ENCODE assay signal across 12 cellular contexts in genomic region chr12:47988073-47989022, GRCh38. TPM values are rescaled to one million over a fixed set of nuclear protein-coding genes. Genes with fewer than 3 reads are reported as not detected.
A peak's percentile ranks its signal among the peaks of the same experiment; 100 is the strongest.
DNase-seq lines count a peak whose midpoint lies in the region; ATAC-seq and TF ChIP-seq lines count a peak whose summit lies in the region.
"Had no signal": no experiment of that assay in that cellular context is flagged by ENCODE, and none has a peak within 500 bp of the region (broad histone marks: within the 10 kb centered on the region; RNA-seq: fewer than 3 reads in every experiment).

No MANE protein-coding gene starts in this region.

- no peaks in the 10 kb centered on the region for H3K36me3 ChIP-seq in GM23338 (ENCODE audit: insufficient read depth)
- H3K36me3 ChIP-seq in mesendoderm (ENCODE audit: control insufficient read depth, insufficient read depth, low read length), result no peaks in the 10 kb centered on the region

- peaks cover 38% of the 10 kb centered on the region for H3K27me3 Mint-ChIP-seq in GM23338 (ENCODE audit: insufficient read depth, low read depth, poor library complexity)

- no peak for TF ChIP-seq CTCF in GM23338 (conservative IDR thresholded peaks at IDR 0.05; ENCODE audit: low read depth in 2 of 2)

- no peak overlapping the region for H2BK15ac ChIP-seq in mesendoderm (replicated peaks; ENCODE audit: low read depth)

- H3K27ac Mint-ChIP-seq in GM23338, result no peak overlapping the region
- H3K27ac Mint-ChIP-seq: CD8-positive, alpha-beta memory T cell had no signal

- no peak overlapping the region for H4K5ac ChIP-seq in mesendoderm (ENCODE audit: low read length)

- H4K8ac ChIP-seq in mesendoderm (ENCODE audit: low read depth, low read length), result no peak overlapping the region

- H3K56ac ChIP-seq in mesendoderm (ENCODE audit: low read length), result no peak overlapping the region

- H3K4me1 ChIP-seq in GM23338 (ENCODE audit: insufficient read depth), result peaks cover 4% of the 10 kb centered on the region; the same call in 1 of the 2 replicates
- H3K4me1 ChIP-seq in mesendoderm (ENCODE audit: control insufficient read depth, low read depth, low read length), result no peaks in the 10 kb centered on the region

- WGBS in mesendoderm (ENCODE audit: extremely low coverage, insufficient coverage, low lambda C conversion rate), result no CpG with 5 or more reads among the region's 15 CpGs

- no peak overlapping the region for H2BK5ac ChIP-seq in mesendoderm (ENCODE audit: low read length)

- H2AFZ ChIP-seq in GM23338, result no peak overlapping the region

- no peaks in the 10 kb centered on the region for H3K79me1 ChIP-seq in mesendoderm (ENCODE audit: low read length)

- H3K79me2 ChIP-seq in GM23338 (replicated peaks; ENCODE audit: insufficient read depth), result no peaks in the 10 kb centered on the region
- H3K79me2 ChIP-seq in mesendoderm (ENCODE audit: control insufficient read depth, insufficient read depth, low read length), result no peaks in the 10 kb centered on the region

- H3K27ac ChIP-seq in GM23338 (ENCODE audit: low read depth), result no peak overlapping the region
- H3K27ac ChIP-seq in mesendoderm (ENCODE audit: low read depth, low read length), result no peak overlapping the region

- DNase-seq in AG08396 (ENCODE audit: low spot score), result peak; percentile 34
- peak; percentile 76 for DNase-seq in GM23338 (ENCODE audit: low spot score)
- DNase-seq in astrocyte of the hippocampus (ENCODE audit: low read depth, low spot score), result peak; percentile 67
- peak; percentile 91 for DNase-seq in mesendoderm
- no peak for DNase-seq in DMS153 treated with DMSO at 0.1 percent for 48 hours (lab: John Stamatoyannopoulos, UW; ENCODE audit: unreplicated experiment)
- DNase-seq in NOMO-1 (lab: John Stamatoyannopoulos, UW; ENCODE audit: unreplicated experiment in 2 of 2), result no peak
- DNase-seq in DMS153 (lab: John Stamatoyannopoulos, UW), result no peak
- DNase-seq: activated T-cell treated with anti-CD3 and anti-CD28 coated beads, Interleukin-2, amount 50 U/mL, for 48 hours; cerebellar nuclear complex; stimulated activated CD4-positive, alpha-beta T cell treated with anti-CD3 and anti-CD28 coated beads, Interleukin-4, amount 100 ng/mL, for 24 hours had no signal

- H2AK5ac ChIP-seq in mesendoderm (ENCODE audit: low read length), result no peak overlapping the region

- H3F3A ChIP-seq in GM23338 (replicated peaks; ENCODE audit: low read depth), result no peaks in the 10 kb centered on the region

- H3K4me2 ChIP-seq in GM23338 (no peak overlapping the region), mesendoderm (ENCODE audit: low read length) (no peak overlapping the region)

- H3K23ac ChIP-seq in mesendoderm (ENCODE audit: low read length), result no peak overlapping the region

- H3K9ac ChIP-seq in mesendoderm (ENCODE audit: low read length), result no peak overlapping the region

- H2BK120ac ChIP-seq in mesendoderm (ENCODE audit: low read depth, low read length), result no peak overlapping the region

- H3K4me1 Mint-ChIP-seq in GM23338, result peaks cover 15% of the 10 kb centered on the region

- no peaks in the 10 kb centered on the region for H3K9me3 Mint-ChIP-seq in GM23338
- H3K9me3 Mint-ChIP-seq: CD8-positive, alpha-beta memory T cell had no signal

- no peak overlapping the region for H3K4me3 ChIP-seq in GM23338
- H3K4me3 ChIP-seq in mesendoderm (ENCODE audit: low read length), result no peak overlapping the region

- H3K4ac ChIP-seq in mesendoderm (ENCODE audit: low read depth, low read length), result no peak overlapping the region

- H3K27me3 ChIP-seq in GM23338 (ENCODE audit: insufficient read depth) (0 out of 2 replicates have a peak, but pooled peaks cover 4% of the 10 kb centered on the region), mesendoderm (ENCODE audit: insufficient read depth, low read length, poor library complexity) (no peaks in the 10 kb centered on the region)

- H3K4me3 Mint-ChIP-seq in GM23338, result 0 out of 3 replicates have a peak overlapping the region, but pooled peaks have one; percentile 4

- H3K18ac ChIP-seq in mesendoderm (ENCODE audit: low read length), result no peak overlapping the region

- H4K20me1 ChIP-seq in GM23338 (replicated peaks; ENCODE audit: insufficient read depth), result no peaks in the 10 kb centered on the region; the same call in 1 of the 2 replicates

- H3K36me3 Mint-ChIP-seq in GM23338 (ENCODE audit: low read depth), result no peaks in the 10 kb centered on the region; the same call in 2 of the 3 replicates
- H3K36me3 Mint-ChIP-seq: CD8-positive, alpha-beta memory T cell had no signal

- H3K9me2 ChIP-seq in GM23338 (ENCODE audit: insufficient read depth), result no peaks in the 10 kb centered on the region

- ATAC-seq in GM23338, result peak; percentile 80
- ATAC-seq in HG03457 (IDR thresholded peaks at IDR 0.05; ENCODE audit: unreplicated experiment), result no peak

TF ChIP-seq in GM23338, 12 proteins besides CTCF, POLR2A, EP300 and RAD21 (continues in another document):
- no peak for TF ChIP-seq EZH2 (IDR thresholded peaks at IDR 0.05; ENCODE audit: low read depth, unreplicated experiment)
- TF ChIP-seq CREB1 (CRISPR knock-in tag; IDR thresholded peaks at IDR 0.05; ENCODE audit: low read depth), result no peak
- no peak for TF ChIP-seq EZH2phosphoT487 (IDR thresholded peaks at IDR 0.05; ENCODE audit: unreplicated experiment)
- no peak for TF ChIP-seq ETS1 (IDR thresholded peaks at IDR 0.05)
- no peak for TF ChIP-seq NANOG (IDR thresholded peaks at IDR 0.05; ENCODE audit: borderline replicate concordance)

RNA-seq across cellular contexts. Expression of gene COL2A1, which starts 15.9 kb away (rescaled TPM):
- 24.6 and 31.8 TPM in 2 replicates for total RNA-seq in GM23338 (2014; rRNA removed; shearing (Covaris generic))
- polyA plus RNA-seq in GM23338 (2016; fragmentation: Nextera tagmentation; extraction: Ambion mirVana), result 5.9 and 7.0 TPM in 2 replicates
- polyA plus RNA-seq in mesendoderm (2013, experiment 1 of 2), result 3.0 TPM
- 2.4 TPM for polyA plus RNA-seq in mesendoderm (2013, experiment 2 of 2)
- total RNA-seq: CD8-positive, alpha-beta memory T cell had no signal
- polyA plus RNA-seq: CD8-positive, alpha-beta memory T cell had no signal

RNA-seq across cellular contexts. Expression of gene TMEM106C, which starts 25.0 kb away (rescaled TPM):
- total RNA-seq in GM23338 (2014; rRNA removed; shearing (Covaris generic)), result 53.4 and 83.7 TPM in 2 replicates
- 37.3 and 43.5 TPM in 2 replicates for polyA plus RNA-seq in GM23338 (2016; fragmentation: Nextera tagmentation; extraction: Ambion mirVana)
- 13.2 TPM for polyA plus RNA-seq in mesendoderm (2013, experiment 1 of 2)
- 14.2 TPM for polyA plus RNA-seq in mesendoderm (2013, experiment 2 of 2)

Comparison
In these comparisons a context has a peak if more than half of its experiments do, and no peak if none do; other contexts are left out.
1. DNase-seq: peak in AG08396 (single experiment), GM23338 (single experiment), astrocyte of the hippocampus (single experiment) and mesendoderm (single experiment); none in DMS153 treated with DMSO at 0.1 percent for 48 hours (single experiment), NOMO-1 (0 of 2) and DMS153 (single experiment).